In the genomic region with DNA sequence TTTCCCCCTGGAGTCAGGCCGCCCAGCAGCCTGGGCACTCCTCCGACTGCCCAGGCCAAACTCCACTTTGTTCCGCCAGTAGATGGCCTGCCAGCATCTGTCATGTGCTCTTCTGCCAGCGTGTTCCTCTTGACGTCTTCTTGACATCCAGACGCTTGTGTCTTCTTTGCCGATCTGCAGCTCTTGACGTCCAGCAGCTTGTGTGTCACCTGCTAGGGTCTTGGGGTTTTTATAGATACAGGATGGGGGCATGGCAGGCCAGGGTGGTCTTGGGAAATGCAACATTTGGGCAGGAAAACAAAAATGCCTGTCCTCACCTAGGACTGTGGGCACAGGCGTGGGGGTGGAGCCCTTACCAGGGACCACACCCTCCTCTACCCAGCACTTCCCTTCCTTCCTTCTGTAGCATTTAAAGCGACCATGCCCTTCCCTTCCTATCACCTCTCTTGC, we compare ENCODE assay signal across 10 cellular contexts.
DNase-seq lines count a peak whose midpoint lies in the region; ATAC-seq and TF ChIP-seq lines count a peak whose summit lies in the region.
"Had no signal": no experiment of that assay in that cellular context is flagged by ENCODE, and none has a peak within 500 bp of the region (broad histone marks: within the 10 kb centered on the region; RNA-seq: fewer than 3 reads in every experiment).

No MANE protein-coding gene starts in this region.

- H3K4me2 ChIP-seq in H9 (ENCODE audit: insufficient read depth, insufficient read length, low read length): no peak overlapping the region
- H3K4me2 ChIP-seq in OCI-LY7 (ENCODE audit: low read length): peak overlapping the region; percentile 43; the same call in 1 of the 2 replicates

- CTCF ChIA-PET in OCI-LY7 (lab: Charles Lee; ENCODE audit: unreplicated experiment): no interaction called here

- no peaks in the 10 kb centered on the region for H3K9me3 ChIP-seq in H9 (ENCODE audit: control insufficient read depth, low read depth, low read length)
- H3K9me3 ChIP-seq in OCI-LY7 (ENCODE audit: low read length): no peaks in the 10 kb centered on the region

- H3K27me3 ChIP-seq in H9 (ENCODE audit: insufficient read depth, low read length): no peaks in the 10 kb centered on the region
- H3K27me3 ChIP-seq: cardiac muscle cell had no signal

- no TSS peak for BruUV-seq in OCI-LY7 (replicated peaks; lab: Mats Ljungman, UMichigan)

- no peak overlapping the region for H3K4me3 ChIP-seq in OCI-LY7 (ENCODE audit: low read depth, low read length, poor library complexity, severe bottlenecking)
- H3K4me3 ChIP-seq: cardiac muscle cell had no signal

- no peak overlapping the region for H2AK5ac ChIP-seq in H9 (ENCODE audit: insufficient read length, low read length)

- POLR2A ChIA-PET in OCI-LY7 (lab: Charles Lee): no interaction called here

- intact Hi-C loops in OCI-LY7 (cut with micrococcal nuclease; ENCODE audit: unreplicated experiment): loop anchor here (10.0 kb wide), 2 partner anchors 48 to 182 kb away; no protein-coding TSS in a partner anchor

- H3K27me3 Mint-ChIP-seq in H9 (ENCODE audit: low read depth): no peaks in the 10 kb centered on the region

- H3K9me3 Mint-ChIP-seq in H9: no peaks in the 10 kb centered on the region

- TF ChIP-seq CTCF in H9 (conservative IDR thresholded peaks at IDR 0.05) (peak; percentile 41; the same call in 1 of the 3 replicates), OCI-LY7 (conservative IDR thresholded peaks at IDR 0.05; ENCODE audit: low read length) (peak; percentile 54)

- H3K9me2 ChIP-seq in OCI-LY7 (ENCODE audit: insufficient read depth, low read length): no peaks in the 10 kb centered on the region

- TF ChIP-seq POLR2A in erythroblast (IDR thresholded peaks at IDR 0.05; ENCODE audit: low read length): peak; percentile 59

- no peak overlapping the region for H3K27ac ChIP-seq in H9 (ENCODE audit: insufficient read length, low read depth, low read length)
- no peak overlapping the region for H3K27ac ChIP-seq in OCI-LY7 (ENCODE audit: low read depth, low read length, poor library complexity, severe bottlenecking)
- H3K27ac ChIP-seq: cardiac muscle cell had no signal

- H2BK15ac ChIP-seq in H9 (ENCODE audit: low read depth, low read length): no peak overlapping the region

- ATAC-seq in HG03039 (IDR thresholded peaks at IDR 0.05; ENCODE audit: unreplicated experiment) (no peak), GM21576 (IDR thresholded peaks at IDR 0.05; ENCODE audit: unreplicated experiment) (no peak)

- H3K4me3 Mint-ChIP-seq in H9: no peak overlapping the region; a peak in 1 of 5 replicates

- H3K9ac ChIP-seq in H9 (ENCODE audit: extremely low read depth, insufficient read length, low read length): no peak overlapping the region

- no peak overlapping the region for H3K4ac ChIP-seq in H9 (ENCODE audit: low read depth, low read length)

- H3K4me1 Mint-ChIP-seq in H9: peaks cover 0 to 5% of the 10 kb centered on the region in 2 experiments; a peak in 1 of 4 replicates

- H3K36me3 Mint-ChIP-seq in H9 (ENCODE audit: insufficient read depth in 1 of 3, low read depth in 3 of 3): peaks cover 0 to 4% (median 0%) of the 10 kb centered on the region in 3 experiments; a peak in 3 of 7 replicates

- H3K79me1 ChIP-seq in H9 (ENCODE audit: insufficient read depth, low read depth, low read length, poor library complexity, severe bottlenecking): no peaks in the 10 kb centered on the region

- no peak overlapping the region for H2BK5ac ChIP-seq in H9 (ENCODE audit: insufficient read length, low read length)

- no peak overlapping the region; the same call in 1 of the 2 replicates for H3K14ac ChIP-seq in H9 (ENCODE audit: insufficient read depth, low read length)

- H3T11ph ChIP-seq in H9 (ENCODE audit: low read length): no peak overlapping the region

- H4K91ac ChIP-seq in H9 (ENCODE audit: insufficient read length, low read depth, low read length): no peak overlapping the region

- H2BK120ac ChIP-seq in H9 (ENCODE audit: low read depth, low read length, poor library complexity, severe bottlenecking): no peak overlapping the region

- H2BK12ac ChIP-seq in H9 (ENCODE audit: insufficient read length, low read depth, low read length): no peak overlapping the region

- H3K23ac ChIP-seq in H9 (ENCODE audit: insufficient read length, low read depth, low read length): no peak overlapping the region

- H3K4me1 ChIP-seq in H9 (ENCODE audit: insufficient read depth, low read length) (no peaks in the 10 kb centered on the region), OCI-LY7 (ENCODE audit: insufficient read depth, low read length, poor library complexity, severe bottlenecking) (peaks cover 4% of the 10 kb centered on the region)

- DNase-seq in H9: no peak
- DNase-seq in OCI-LY7 (ENCODE audit: low spot score): peak; percentile 50
- peak; percentile 58 to 63 for DNase-seq in erythroblast (lab: John Stamatoyannopoulos, UW)
- DNase-seq in putamen (ENCODE audit: low spot score): peak; percentile 73
- no peak for DNase-seq in cortex of kidney (lab: John Stamatoyannopoulos, UW)
- no peak for DNase-seq in HuH-7 (ENCODE audit: low spot score)
- DNase-seq: H7 had no signal

- no peaks in the 10 kb centered on the region for H3K36me3 ChIP-seq in OCI-LY7 (ENCODE audit: insufficient read depth, low read length)
- H3K36me3 ChIP-seq: cardiac muscle cell had no signal

- no peaks in the 10 kb centered on the region for H3K23me2 ChIP-seq in H9 (ENCODE audit: insufficient read length, low read depth, low read length, poor library complexity, severe bottlenecking)

- no peaks in the 10 kb centered on the region for H3K79me2 ChIP-seq in H9 (ENCODE audit: insufficient read depth, low read length)
- H3K79me2 ChIP-seq in OCI-LY7 (ENCODE audit: insufficient read depth, low read depth, low read length): no peaks in the 10 kb centered on the region

- H3K18ac ChIP-seq in H9 (ENCODE audit: insufficient read length, low read depth, low read length): no peak overlapping the region

- WGBS in H9 (ENCODE audit: extremely low coverage, insufficient read length, low lambda C conversion rate): no CpG with 5 or more reads among the region's 10 CpGs

- H4K5ac ChIP-seq in H9 (ENCODE audit: insufficient read length, low read depth, low read length): no peak overlapping the region

- H2AFZ ChIP-seq in H9 (ENCODE audit: low read length) (no peak overlapping the region), OCI-LY7 (ENCODE audit: low read length) (no peak overlapping the region)

- no peak overlapping the region for H2BK20ac ChIP-seq in H9 (ENCODE audit: low read depth, low read length, poor library complexity, severe bottlenecking)

- peak overlapping the region in 1 of 3 experiments; percentile 47; a peak in 1 of 7 replicates for H3K27ac Mint-ChIP-seq in H9

- no peak overlapping the region for H3K56ac ChIP-seq in H9 (ENCODE audit: insufficient read length, low read depth, low read length)

- no peak overlapping the region for H4K8ac ChIP-seq in H9 (replicated peaks; ENCODE audit: insufficient read length, low read depth, low read length)

- H4K20me1 ChIP-seq in H9 (ENCODE audit: control insufficient read depth, insufficient read depth, insufficient read length) (no peaks in the 10 kb centered on the region), OCI-LY7 (ENCODE audit: insufficient read depth, low read length) (no peaks in the 10 kb centered on the region)

Comparison
In these comparisons a context has a peak if more than half of its experiments do, and no peak if none do; other contexts are left out.
1. DNase-seq: peak in OCI-LY7 (single experiment), erythroblast (2 of 2) and putamen (single experiment); none in H9 (single experiment), cortex of kidney (single experiment) and HuH-7 (single experiment).